19 cellular contexts compared by ENCODE assay signal in the genomic region with DNA sequence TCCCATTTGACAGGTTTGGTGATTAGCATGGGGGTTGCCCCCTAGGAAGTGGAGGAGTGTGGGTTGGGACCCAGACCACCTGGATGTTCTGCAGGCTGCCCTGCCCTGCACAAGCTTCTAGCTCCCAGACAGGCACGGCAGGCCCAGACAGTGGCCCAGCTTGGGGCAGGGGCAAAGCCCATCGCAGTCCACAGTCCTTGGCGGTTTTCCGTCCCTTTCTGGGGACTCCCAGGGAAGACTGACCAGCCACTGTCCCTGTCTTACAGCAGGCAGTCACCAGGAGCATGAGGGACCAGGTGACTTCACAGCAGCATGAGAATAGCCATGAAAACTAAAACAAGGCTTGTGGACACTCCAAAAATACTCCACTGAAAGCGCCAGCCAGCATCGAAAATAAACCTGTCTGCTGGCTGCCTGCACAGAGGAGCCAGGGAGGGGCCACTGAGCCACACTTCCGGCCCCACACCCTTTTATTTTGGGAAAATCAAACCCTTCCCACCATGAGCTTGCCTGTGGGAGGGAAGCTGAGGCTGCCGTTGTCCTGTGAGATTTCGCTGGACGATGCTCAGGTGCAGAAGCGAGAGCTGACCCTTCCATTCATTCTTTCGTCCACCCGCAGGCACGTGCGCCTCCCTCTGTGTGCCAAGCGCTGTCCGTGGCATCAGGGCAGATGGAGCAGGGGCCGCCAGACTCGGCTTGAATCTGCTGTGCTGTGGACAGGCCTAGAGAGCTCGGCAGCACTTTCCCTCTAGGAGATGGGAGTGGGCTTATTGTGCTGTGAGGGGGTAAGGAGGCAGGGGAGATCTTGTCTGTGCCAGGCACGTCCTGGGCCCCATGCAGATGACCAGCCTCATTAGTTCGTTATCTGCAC. TPM values are rescaled to one million over a fixed set of nuclear protein-coding genes. Genes with fewer than 3 reads are reported as not detected.
DNase-seq lines count a peak whose midpoint lies in the region; ATAC-seq, FAIRE-seq and TF ChIP-seq lines count a peak whose summit lies in the region.
"Had no signal": no experiment of that assay in that cellular context is flagged by ENCODE, and none has a peak within 500 bp of the region (broad histone marks: within the 10 kb centered on the region; RNA-seq: fewer than 3 reads in every experiment).

No MANE protein-coding gene starts in this region.

- no peak overlapping the region for H2BK120ac ChIP-seq in IMR-90 (ENCODE audit: low read depth, low read length)

- H3K36me3 ChIP-seq in IMR-90 (ENCODE audit: control insufficient read depth, insufficient read depth, low read length) (no peaks in the 10 kb centered on the region), HepG2 (replicated peaks in 1 of 2; ENCODE audit: control insufficient read depth in 1 of 2, insufficient read depth in 2 of 2, low read length in 2 of 2) (no peaks in the 10 kb centered on the region), uterus (no peaks in the 10 kb centered on the region)
- H3K36me3 ChIP-seq: MG63, Peyer's patch, SJCRH30 had no signal

- no peaks in the 10 kb centered on the region for H3K9me3 Mint-ChIP-seq in chondrocyte (ENCODE audit: low read depth)
- H3K9me3 Mint-ChIP-seq in activated T-cell treated with anti-CD3 and anti-CD28 coated beads, Interleukin-2, amount 50 U/mL, for 72 hours, result no peaks in the 10 kb centered on the region
- H3K9me3 Mint-ChIP-seq: CD8-positive, alpha-beta T cell had no signal

- H3K79me2 ChIP-seq in HepG2 (ENCODE audit: insufficient read depth, low read length), result no peaks in the 10 kb centered on the region

- DNase-seq in IMR-90 (no peak), chondrocyte (ENCODE audit: low spot score) (no peak), HepG2 (ENCODE audit: low spot score) (no peak), uterus (no peak)
- no peak for DNase-seq in activated T-cell treated with anti-CD3 and anti-CD28 coated beads, Interleukin-2, amount 50 U/mL, for 72 hours
- DNase-seq: ACHN; CD8-positive, alpha-beta T cell; DND-41; MG63; NCI-H1105 treated with DMSO at 0.1 percent for 48 hours; NCI-H187; NCI-H446 treated with DMSO at 0.1 percent for 48 hours; NCI-H82; Peyer's patch; SJCRH30 had no signal

- no peak for TF ChIP-seq CTCF in IMR-90 (conservative IDR thresholded peaks at IDR 0.05; ENCODE audit: low read depth, low read length)
- TF ChIP-seq CTCF in chondrocyte (IDR thresholded peaks at IDR 0.05), result no peak
- no peak for TF ChIP-seq CTCF in HepG2 (CRISPR knock-in tag; IDR thresholded peaks at IDR 0.05)
- no peak for TF ChIP-seq CTCF in uterus (IDR thresholded peaks at IDR 0.05)

- intact Hi-C loops in IMR-90 (cut with micrococcal nuclease), result no loop called here
- intact Hi-C loops in HepG2 (cut with micrococcal nuclease; ENCODE audit: unreplicated experiment), result no loop called here
- intact Hi-C loops in uterus (cut with DNase I; ENCODE audit: low total_unique reads), result no loop called here

- H3K23ac ChIP-seq in IMR-90 (ENCODE audit: low read depth, low read length), result no peak overlapping the region

- peak overlapping the region; percentile 69 for H2AFZ ChIP-seq in IMR-90 (replicated peaks; ENCODE audit: low read length, poor library complexity)
- H2AFZ ChIP-seq in HepG2 (ENCODE audit: low read length), result no peak overlapping the region

- H3K18ac ChIP-seq in IMR-90 (ENCODE audit: low read depth, low read length), result no peak overlapping the region

- no peak overlapping the region for H2BK20ac ChIP-seq in IMR-90 (ENCODE audit: low read depth, low read length)

- H4K91ac ChIP-seq in IMR-90 (ENCODE audit: insufficient read depth, low read depth, low read length), result no peak overlapping the region

- 0 out of 2 replicates have a peak overlapping the region, but pooled peaks have one; percentile 8 for H2AK5ac ChIP-seq in IMR-90 (ENCODE audit: low read depth, low read length)

- H3K14ac ChIP-seq in IMR-90 (replicated peaks; ENCODE audit: low read depth, low read length), result no peak overlapping the region

- H3K4me3 ChIP-seq in IMR-90 (ENCODE audit: insufficient read depth, low read depth, low read length), result no peak overlapping the region
- no peak overlapping the region; a peak in 1 of 6 replicates for H3K4me3 ChIP-seq in HepG2 (replicated peaks in 1 of 3; ENCODE audit: insufficient read depth in 1 of 3, low read depth in 2 of 3, low read length in 3 of 3)
- H3K4me3 ChIP-seq in uterus, result no peak overlapping the region
- H3K4me3 ChIP-seq: MG63, Peyer's patch, SJCRH30 had no signal

- no peak for TF ChIP-seq POLR2A in IMR-90 (IDR thresholded peaks at IDR 0.05; ENCODE audit: low read depth, low read length)
- no peak for TF ChIP-seq POLR2A in HepG2 (IDR thresholded peaks at IDR 0.05; ENCODE audit: insufficient read depth in 1 of 2, low read depth in 2 of 2, low read length in 2 of 2)
- no peak for TF ChIP-seq POLR2A in uterus (IDR thresholded peaks at IDR 0.05)

- TF ChIP-seq RAD21 in IMR-90 (IDR thresholded peaks at IDR 0.05; ENCODE audit: low read length) (no peak), HepG2 (CRISPR knock-in tag; IDR thresholded peaks at IDR 0.05) (no peak)

- no peak overlapping the region for H4K8ac ChIP-seq in IMR-90 (ENCODE audit: low read depth in 2 of 2, low read length in 2 of 2)

- H3K9me1 ChIP-seq in IMR-90 (ENCODE audit: insufficient read depth, low read length), result peaks cover 8% of the 10 kb centered on the region

- no peaks in the 10 kb centered on the region for H3K36me3 Mint-ChIP-seq in chondrocyte (ENCODE audit: low read depth)
- H3K36me3 Mint-ChIP-seq in activated T-cell treated with anti-CD3 and anti-CD28 coated beads, Interleukin-2, amount 50 U/mL, for 72 hours (ENCODE audit: insufficient read depth in 2 of 2), result no peaks in the 10 kb centered on the region
- H3K36me3 Mint-ChIP-seq: CD8-positive, alpha-beta T cell had no signal

- ATAC-seq in IMR-90 (ENCODE audit: low read depth) (no peak), HepG2 (peak; percentile 21), HG02571 (IDR thresholded peaks at IDR 0.05; ENCODE audit: unreplicated experiment) (no peak), HG02938 (IDR thresholded peaks at IDR 0.05; ENCODE audit: unreplicated experiment) (no peak)
- no peak for ATAC-seq in activated T-cell treated with anti-CD3 and anti-CD28 coated beads, Interleukin-2, amount 50 U/mL, for 72 hours (replicated peaks in 1 of 2)
- ATAC-seq: CD8-positive, alpha-beta T cell had no signal

- H3K56ac ChIP-seq in IMR-90 (ENCODE audit: extremely low read depth, insufficient read depth, low read length), result no peak overlapping the region

- H3K4me3 Mint-ChIP-seq in chondrocyte (ENCODE audit: unreplicated experiment), result no peak overlapping the region
- H3K4me3 Mint-ChIP-seq in activated T-cell treated with anti-CD3 and anti-CD28 coated beads, Interleukin-2, amount 50 U/mL, for 72 hours, result no peak overlapping the region
- H3K4me3 Mint-ChIP-seq: CD8-positive, alpha-beta T cell had no signal

- peaks cover 3% of the 10 kb centered on the region; the same call in 1 of the 2 replicates for H3K9me3 ChIP-seq in IMR-90 (ENCODE audit: control insufficient read depth, insufficient read depth, low read length)
- no peaks in the 10 kb centered on the region for H3K9me3 ChIP-seq in HepG2 (ENCODE audit: low read length)
- no peaks in the 10 kb centered on the region for H3K9me3 ChIP-seq in uterus
- H3K9me3 ChIP-seq: MG63, Peyer's patch, SJCRH30 had no signal

- TF ChIP-seq EP300 in HepG2 (IDR thresholded peaks at IDR 0.05; ENCODE audit: low read depth in 2 of 2, low read length in 2 of 2) (no peak), HepG2 (CRISPR knock-in tag; IDR thresholded peaks at IDR 0.05; ENCODE audit: borderline replicate concordance) (no peak)

- in situ Hi-C loops in IMR-90 (cut with MboI; ENCODE audit: low sequenced_read_pairs), result no loop called here
- in situ Hi-C loops in HepG2 (cut with HindIII; ENCODE audit: extremely low pct_ligation_motif_present, low pct_unique_long_range_greater_than_20kb), result no loop called here

- 72% methylated on average over 15 of the region's 22 CpGs; no CpG with 5 or more reads in 1 of the 2 experiments for WGBS in IMR-90 (ENCODE audit: extremely low coverage in 2 of 2, insufficient read length in 1 of 2), 2 experiments
- WGBS in HepG2 (ENCODE audit: low lambda C conversion rate), result 36% methylated on average over 11 of the region's 22 CpGs

- no peak overlapping the region for H2AK9ac ChIP-seq in IMR-90 (replicated peaks; ENCODE audit: low read depth, low read length, poor library complexity)

- peak overlapping the region; percentile 66 for H3K27ac Mint-ChIP-seq in chondrocyte (ENCODE audit: unreplicated experiment)
- H3K27ac Mint-ChIP-seq in activated T-cell treated with anti-CD3 and anti-CD28 coated beads, Interleukin-2, amount 50 U/mL, for 72 hours, result no peak overlapping the region
- H3K27ac Mint-ChIP-seq: CD8-positive, alpha-beta T cell had no signal

- H3K27me3 ChIP-seq in IMR-90 (ENCODE audit: control insufficient read depth, insufficient read depth, low read length) (peaks cover 33% of the 10 kb centered on the region), HepG2 (ENCODE audit: control insufficient read depth in 1 of 2, insufficient read depth in 2 of 2, low read length in 2 of 2) (peaks cover 7 to 19% of the 10 kb centered on the region in 2 experiments), uterus (no peaks in the 10 kb centered on the region)
- H3K27me3 ChIP-seq: MG63, Peyer's patch, SJCRH30 had no signal

- H4K5ac ChIP-seq in IMR-90 (ENCODE audit: low read depth, low read length), result no peak overlapping the region

- peaks cover 29% of the 10 kb centered on the region for H3K4me1 Mint-ChIP-seq in chondrocyte (ENCODE audit: low read depth)
- peaks cover 5% of the 10 kb centered on the region for H3K4me1 Mint-ChIP-seq in activated T-cell treated with anti-CD3 and anti-CD28 coated beads, Interleukin-2, amount 50 U/mL, for 72 hours (ENCODE audit: low read depth)

- no peaks in the 10 kb centered on the region for H3K27me3 Mint-ChIP-seq in chondrocyte (ENCODE audit: low read depth)
- no peaks in the 10 kb centered on the region for H3K27me3 Mint-ChIP-seq in activated T-cell treated with anti-CD3 and anti-CD28 coated beads, Interleukin-2, amount 50 U/mL, for 72 hours (ENCODE audit: low read depth)

- no peak overlapping the region for H3K4ac ChIP-seq in IMR-90 (ENCODE audit: low read depth, low read length)

- no peak overlapping the region for H3K9ac ChIP-seq in IMR-90 (ENCODE audit: low read depth, low read length)
- H3K9ac ChIP-seq in HepG2 (ENCODE audit: insufficient read depth, low read depth, low read length), result no peak overlapping the region
- H3K9ac ChIP-seq: KMS-11 had no signal

- H3K79me1 ChIP-seq in IMR-90 (ENCODE audit: low read depth in 1 of 2, low read length in 2 of 2), result no peaks in the 10 kb centered on the region

- H2BK15ac ChIP-seq in IMR-90 (ENCODE audit: low read depth, low read length), result no peak overlapping the region

- H4K20me1 ChIP-seq in IMR-90 (ENCODE audit: insufficient read depth, low read length), result peaks cover 7% of the 10 kb centered on the region; the same call in 1 of the 2 replicates
- no peaks in the 10 kb centered on the region for H4K20me1 ChIP-seq in HepG2 (ENCODE audit: insufficient read depth, low read length)

- FAIRE-seq in HepG2 (lab: Jason Lieb, UNC), result no peak

- CTCF ChIA-PET in IMR-90 (lab: Yijun Ruan, JAX) (no interaction called here), HepG2 (lab: Yijun Ruan, JAX; ENCODE audit: low intra/inter-chr PET ratio, low total read pairs) (no interaction called here)

- BruUV-seq in IMR-90 (replicated peaks; lab: Mats Ljungman, UMichigan), result no TSS peak
- no TSS peak for BruUV-seq in HepG2 (replicated peaks; lab: Mats Ljungman, UMichigan)

- H3K27ac ChIP-seq in IMR-90 (ENCODE audit: insufficient read depth, low read length) (no peak overlapping the region), HepG2 (ENCODE audit: extremely low read length, insufficient read depth, low read length) (no peak overlapping the region), uterus (peak overlapping the region; percentile 24 to 42)
- H3K27ac ChIP-seq: HL-60, KMS-11, Peyer's patch, SJCRH30 had no signal

- H2BK5ac ChIP-seq in IMR-90 (ENCODE audit: low read depth, low read length, poor library complexity, severe bottlenecking), result no peak overlapping the region

- no peak overlapping the region for H3K4me2 ChIP-seq in IMR-90 (ENCODE audit: low read depth, low read length)
- H3K4me2 ChIP-seq in HepG2 (ENCODE audit: low read depth, low read length), result peak overlapping the region; percentile 27; the same call in 1 of the 2 replicates
- H3K4me2 ChIP-seq: KMS-11 had no signal

- H3K4me1 ChIP-seq in IMR-90 (ENCODE audit: control insufficient read depth, insufficient read depth, low read length), result 0 out of 2 replicates have a peak, but pooled peaks cover 2% of the 10 kb centered on the region
- peaks cover 22% of the 10 kb centered on the region for H3K4me1 ChIP-seq in HepG2 (ENCODE audit: insufficient read depth, low read length)
- H3K4me1 ChIP-seq in uterus, result no peaks in the 10 kb centered on the region
- H3K4me1 ChIP-seq: SJCRH30 had no signal

- POLR2A ChIA-PET in IMR-90 (lab: Charles Lee; ENCODE audit: unreplicated experiment), result no interaction called here
- POLR2A ChIA-PET in HepG2 (lab: Yijun Ruan, JAX), result no interaction called here

- dilution Hi-C loops in IMR-90 (cut with HindIII; ENCODE audit: low sequenced_read_pairs, unreplicated experiment), result no loop called here

RNA-seq across cellular contexts. Expression of a gene that starts 28.0 kb away (rescaled TPM):
- total RNA-seq in IMR-90 (2012; rRNA removed) (44.4 and 47.2 TPM in 2 replicates), chondrocyte (23.2 to 26.8 TPM (median 26.2 TPM) in 3 replicates), HepG2 (2016; rRNA removed; fragmentation: Illumina TruSeq; extraction: Trizol) (21.4 and 22.2 TPM in 2 replicates), uterus (10 to 100 TPM; 11.5 to 34.6 (median 19.2) TPM)
- polyA plus RNA-seq in IMR-90 (2012; rRNA removed) (33.8 and 38.1 TPM in 2 replicates), HepG2 (2011; rRNA removed) (14.2 and 14.9 TPM in 2 replicates)
- 27.3 and 43.5 TPM in 2 replicates for polyA plus RNA-seq in IMR-90 (2012; cell fraction: cytosol; rRNA removed)
- polyA plus RNA-seq in IMR-90 (2012; cell fraction: nucleus; rRNA removed; ENCODE audit: low replicate concordance), result 13.3 and 24.4 TPM in 2 replicates
- total RNA-seq in HepG2 (2016; cell fraction: cytosol; rRNA removed; fragmentation: Illumina TruSeq; extraction: Trizol; ENCODE audit: low read depth), result 5.0 and 5.9 TPM in 2 replicates
- total RNA-seq in HepG2 (2016; cell fraction: insoluble cytoplasmic fraction; rRNA removed; fragmentation: Illumina TruSeq; extraction: Trizol), result 20.6 and 22.3 TPM in 2 replicates
- 13.7 and 13.9 TPM in 2 replicates for total RNA-seq in HepG2 (2016; cell fraction: membrane; rRNA removed; fragmentation: Illumina TruSeq; extraction: Trizol)
- total RNA-seq in HepG2 (2016; cell fraction: nucleus; rRNA removed; fragmentation: Illumina TruSeq; extraction: Trizol), result 9.1 and 12.1 TPM in 2 replicates
- 16.0 and 16.7 TPM in 2 replicates for polyA plus RNA-seq in HepG2 (2011; cell fraction: cytosol; rRNA removed)
- polyA plus RNA-seq in HepG2 (2011; cell fraction: nucleus; rRNA removed), result 7.8 and 9.6 TPM in 2 replicates
- 10.4 and 12.8 TPM in 2 replicates for polyA plus RNA-seq in HepG2 (2012)
- polyA plus RNA-seq in HepG2 (2016; cell fraction: cytosol; fragmentation: Illumina TruSeq; extraction: Trizol; ENCODE audit: low read depth), result 3.2 TPM in 2 replicates
- polyA plus RNA-seq in HepG2 (2016; cell fraction: insoluble cytoplasmic fraction; fragmentation: Illumina TruSeq; extraction: Trizol; ENCODE audit: low read depth), result 20.0 and 20.2 TPM in 2 replicates
- polyA plus RNA-seq in HepG2 (2016; cell fraction: membrane; fragmentation: Illumina TruSeq; extraction: Trizol; ENCODE audit: low read depth), result 7.0 and 7.9 TPM in 2 replicates
- polyA plus RNA-seq in HepG2 (2016; cell fraction: nucleus; fragmentation: Illumina TruSeq; extraction: Trizol; ENCODE audit: insufficient read depth, low read depth), result 15.0 and 15.1 TPM in 2 replicates
- 21.5 and 78.8 TPM in 2 replicates for polyA minus RNA-seq in HepG2 (2011; rRNA and poly(A)+ RNA removed; ENCODE audit: low replicate concordance)
- 8.5 and 9.1 TPM in 2 replicates for polyA minus RNA-seq in HepG2 (2011; cell fraction: cytosol; rRNA and poly(A)+ RNA removed)
- 8.6 and 9.7 TPM in 2 replicates for polyA minus RNA-seq in HepG2 (2011; cell fraction: nucleus; rRNA and poly(A)+ RNA removed)
- total RNA-seq in activated T-cell treated with anti-CD3 and anti-CD28 coated beads, Interleukin-2, amount 50 U/mL, for 72 hours, result 10 to 100 TPM; 27.0 to 31.4 TPM

RNA-seq across cellular contexts. Expression of a gene that starts 39.4 kb away (rescaled TPM):
- total RNA-seq in IMR-90 (2012; rRNA removed), result 25.6 and 33.9 TPM in 2 replicates
- 37.2 and 46.4 TPM in 2 replicates for polyA plus RNA-seq in IMR-90 (2012; rRNA removed)
- polyA plus RNA-seq in IMR-90 (2012; cell fraction: cytosol; rRNA removed), result 18.8 and 31.7 TPM in 2 replicates
- polyA plus RNA-seq in IMR-90 (2012; cell fraction: nucleus; rRNA removed; ENCODE audit: low replicate concordance), result 64.7 and 95.6 TPM in 2 replicates
- 60.2 to 63.5 TPM (median 62.6 TPM) in 3 replicates for total RNA-seq in chondrocyte
- 27.3 and 29.9 TPM in 2 replicates for total RNA-seq in HepG2 (2016; rRNA removed; fragmentation: Illumina TruSeq; extraction: Trizol)
- 68.7 and 75.4 TPM in 2 replicates for total RNA-seq in HepG2 (2016; cell fraction: cytosol; rRNA removed; fragmentation: Illumina TruSeq; extraction: Trizol; ENCODE audit: low read depth)
- 26.9 and 30.3 TPM in 2 replicates for total RNA-seq in HepG2 (2016; cell fraction: insoluble cytoplasmic fraction; rRNA removed; fragmentation: Illumina TruSeq; extraction: Trizol)
- total RNA-seq in HepG2 (2016; cell fraction: membrane; rRNA removed; fragmentation: Illumina TruSeq; extraction: Trizol), result 22.7 and 22.8 TPM in 2 replicates
- total RNA-seq in HepG2 (2016; cell fraction: nucleus; rRNA removed; fragmentation: Illumina TruSeq; extraction: Trizol), result 29.3 and 30.4 TPM in 2 replicates
- 45.2 and 48.0 TPM in 2 replicates for polyA plus RNA-seq in HepG2 (2011; rRNA removed)
- 32.6 and 45.4 TPM in 2 replicates for polyA plus RNA-seq in HepG2 (2011; cell fraction: cytosol; rRNA removed)
- 60.5 and 68.2 TPM in 2 replicates for polyA plus RNA-seq in HepG2 (2011; cell fraction: nucleus; rRNA removed)
- 18.1 and 18.8 TPM in 2 replicates for polyA plus RNA-seq in HepG2 (2012)
- polyA plus RNA-seq in HepG2 (2016; cell fraction: cytosol; fragmentation: Illumina TruSeq; extraction: Trizol; ENCODE audit: low read depth), result 1.4 and 2.3 TPM in 2 replicates
- polyA plus RNA-seq in HepG2 (2016; cell fraction: insoluble cytoplasmic fraction; fragmentation: Illumina TruSeq; extraction: Trizol; ENCODE audit: low read depth), result 18.5 and 22.6 TPM in 2 replicates
- polyA plus RNA-seq in HepG2 (2016; cell fraction: membrane; fragmentation: Illumina TruSeq; extraction: Trizol; ENCODE audit: low read depth), result 5.3 and 7.1 TPM in 2 replicates
- 38.7 and 39.4 TPM in 2 replicates for polyA plus RNA-seq in HepG2 (2016; cell fraction: nucleus; fragmentation: Illumina TruSeq; extraction: Trizol; ENCODE audit: insufficient read depth, low read depth)
- 94.3 and 206 TPM in 2 replicates for polyA minus RNA-seq in HepG2 (2011; rRNA and poly(A)+ RNA removed; ENCODE audit: low replicate concordance)
- 31.2 and 40.4 TPM in 2 replicates for polyA minus RNA-seq in HepG2 (2011; cell fraction: cytosol; rRNA and poly(A)+ RNA removed)
- polyA minus RNA-seq in HepG2 (2011; cell fraction: nucleus; rRNA and poly(A)+ RNA removed), result 59.9 and 69.0 TPM in 2 replicates
- 10 to 100 TPM; 18.8 to 79.7 (median 39.1) TPM for total RNA-seq in uterus
- total RNA-seq in activated T-cell treated with anti-CD3 and anti-CD28 coated beads, Interleukin-2, amount 50 U/mL, for 72 hours, result 10 to 100 TPM; 40.4 to 44.6 TPM

Comparison
In these comparisons a context has a peak if more than half of its experiments do, and no peak if none do; other contexts are left out.
1. H3K27ac ChIP-seq: peak in uterus (2 of 2); none in IMR-90 (single experiment) and HepG2 (single experiment).